9 cellular contexts compared by ENCODE assay signal in genomic region chr19:41990028-41990427, GRCh38.
"Had no signal": no experiment of that assay in that cellular context is flagged by ENCODE, and none has a peak within 500 bp of the region (broad histone marks: within the 10 kb centered on the region; RNA-seq: fewer than 3 reads in every experiment).

No MANE protein-coding gene starts in this region.

- H3K9me3 ChIP-seq: HAP-1 had no signal

- H3K4me2 ChIP-seq: GM23338 had no signal

- H3K4me1 ChIP-seq: HAP-1 had no signal

- H3K27ac ChIP-seq: GM23248 had no signal

- H3K9me3 Mint-ChIP-seq: GM23338, H9, HFFc6 had no signal

- H3K4me3 Mint-ChIP-seq: GM23338, H9, HFFc6 had no signal

- H3K9ac ChIP-seq: GM23248 had no signal

- H3K27ac Mint-ChIP-seq: GM23338, H9, HFFc6 had no signal

- ATAC-seq: GM23338, HCT116 had no signal

- H2AFZ ChIP-seq: GM23248, GM23338 had no signal

- H3K4me3 ChIP-seq: GM23248, GM23338, HAP-1 had no signal

- DNase-seq: GM23248, GOT3, H7, H9, HCEC 1CT, HFFc6 had no signal
